ENCODE assay signal across 2 cellular contexts in the genomic region with DNA sequence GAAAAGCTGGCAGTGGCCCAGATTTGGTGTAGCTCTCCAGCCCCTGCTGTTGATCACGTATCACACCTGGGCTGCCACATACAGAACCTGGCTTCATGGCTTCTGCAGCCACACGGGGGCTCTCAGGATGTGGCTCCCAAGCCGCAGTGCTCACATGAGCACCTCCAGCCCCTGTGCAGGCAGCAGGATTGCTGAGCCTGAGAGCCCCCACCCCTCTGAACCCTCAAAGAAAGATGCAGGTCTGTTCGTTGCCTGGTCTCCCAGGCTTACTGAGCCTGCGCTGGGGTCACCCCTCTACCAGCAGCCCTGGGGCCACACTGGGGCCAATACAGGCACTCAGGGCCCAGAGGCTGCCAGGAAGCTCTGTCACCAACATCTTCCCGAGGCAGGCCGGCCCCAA.
TF ChIP-seq lines count a peak whose summit lies in the region.

No MANE protein-coding gene starts in this region.

TF ChIP-seq in K562, 482 proteins besides CTCF, POLR2A, EP300 and RAD21:
- TF ChIP-seq ZBTB11 (CRISPR knock-in tag; IDR thresholded peaks at IDR 0.05) = no peak
- TF ChIP-seq ASH1L (IDR thresholded peaks at IDR 0.05; ENCODE audit: borderline replicate concordance, low read depth, partially characterized antibody) = no peak
- peak; percentile 25; the same call in 1 of the 2 replicates for TF ChIP-seq RBFOX2 (IDR thresholded peaks at IDR 0.05; ENCODE audit: low read depth, low read length)
- 0 out of 2 replicates have a peak, but pooled peaks have one; percentile 29 for TF ChIP-seq NFIC (IDR thresholded peaks at IDR 0.05)
TF ChIP-seq in K562: peak in this region for 2.

TF ChIP-seq in SK-N-SH treated with all-trans-retinoic acid at 6 μM for 48 hours, 23 proteins besides CTCF, POLR2A, EP300 and RAD21 (continued from another document):
- TF ChIP-seq PATZ1 (CRISPR knock-in tag; IDR thresholded peaks at IDR 0.05; ENCODE audit: borderline replicate concordance) (no peak), RARB (CRISPR knock-in tag; IDR thresholded peaks at IDR 0.05) (no peak), CSDC2 (CRISPR knock-in tag; IDR thresholded peaks at IDR 0.05) (no peak), PPARA (CRISPR knock-in tag; IDR thresholded peaks at IDR 0.05; ENCODE audit: borderline replicate concordance) (no peak), ZFP30 (CRISPR knock-in tag; IDR thresholded peaks at IDR 0.05) (no peak), OSR1 (CRISPR knock-in tag; IDR thresholded peaks at IDR 0.05) (no peak), TCF4 (CRISPR knock-in tag; IDR thresholded peaks at IDR 0.05; ENCODE audit: borderline replicate concordance) (no peak), BACH2 (CRISPR knock-in tag; IDR thresholded peaks at IDR 0.05; ENCODE audit: borderline replicate concordance) (no peak), ZNF565 (CRISPR knock-in tag; conservative IDR thresholded peaks at IDR 0.05; ENCODE audit: low read depth) (no peak), ESRRG (CRISPR knock-in tag; IDR thresholded peaks at IDR 0.05) (no peak), POU6F1 (CRISPR knock-in tag; IDR thresholded peaks at IDR 0.05; ENCODE audit: borderline replicate concordance, low read depth) (no peak)
